In the genomic region with DNA sequence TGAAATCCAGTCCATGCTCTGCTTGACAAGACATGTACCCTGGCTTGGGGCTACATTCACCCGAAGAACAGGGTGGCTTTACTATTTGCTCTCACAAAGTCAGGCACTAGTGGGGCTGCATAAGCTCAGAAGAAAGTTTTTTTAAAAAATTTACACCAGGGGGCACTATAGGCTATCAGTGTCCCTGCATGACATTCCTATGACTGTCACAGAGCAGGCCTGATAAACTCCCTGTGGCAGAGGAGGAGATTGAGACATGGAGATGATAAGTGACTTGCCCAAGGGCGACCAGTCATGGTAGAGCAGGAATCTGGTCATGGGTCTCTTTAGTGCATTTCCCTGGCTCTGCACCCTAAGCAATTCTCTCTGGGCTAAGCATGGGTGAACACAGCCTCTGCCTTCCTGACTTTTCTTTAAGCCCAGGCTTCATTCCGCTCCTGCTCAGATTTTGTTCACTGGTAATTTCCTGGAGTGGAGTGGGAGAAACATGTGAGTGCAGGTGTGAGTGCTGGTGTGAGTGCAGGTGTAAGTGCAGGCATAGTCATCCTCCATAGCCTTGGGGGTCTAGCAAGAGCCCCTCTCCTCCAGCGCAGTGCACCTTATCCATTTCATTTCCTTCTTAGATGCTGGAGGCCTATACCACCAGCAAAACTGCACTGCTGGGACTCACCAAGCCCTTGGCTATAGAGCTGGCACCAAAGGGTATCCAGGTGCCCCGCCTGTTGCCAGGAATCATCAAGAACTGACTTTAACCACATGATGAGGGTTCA, we compare ENCODE assay signal across 8 cellular contexts.
DNase-seq lines count a peak whose midpoint lies in the region; ATAC-seq and TF ChIP-seq lines count a peak whose summit lies in the region.

No MANE protein-coding gene starts in this region.

- H3K27ac Mint-ChIP-seq in osteocyte (ENCODE audit: unreplicated experiment): no peak overlapping the region

- H3K9ac ChIP-seq in NT2/D1 (ENCODE audit: insufficient read length, low read depth): no peak overlapping the region

- TF ChIP-seq CTCF in GM13977 (IDR thresholded peaks at IDR 0.05; ENCODE audit: extremely low read depth, insufficient read depth, missing control alignments) (peak; percentile 33), osteocyte (IDR thresholded peaks at IDR 0.05) (peak; percentile 48)

- ATAC-seq in GM21723 (IDR thresholded peaks at IDR 0.05; ENCODE audit: unreplicated experiment) (no peak), HG02852 (IDR thresholded peaks at IDR 0.05; ENCODE audit: unreplicated experiment) (no peak)

- no peaks in the 10 kb centered on the region for H3K27me3 ChIP-seq in NT2/D1 (ENCODE audit: insufficient read depth, insufficient read length)

- peak; percentile 75 for DNase-seq in AG08396 (ENCODE audit: low spot score)
- peak; percentile 63 for DNase-seq in GM13977 (ENCODE audit: low spot score)
- DNase-seq in NT2/D1 (ENCODE audit: low read depth, low spot score): peak; percentile 15
- peak; percentile 24 for DNase-seq in epithelial cell of prostate (ENCODE audit: low read depth, low spot score)
- no peak for DNase-seq in osteocyte (ENCODE audit: extremely low spot score, unreplicated experiment)
- no peak for DNase-seq in activated gamma-delta T cell (lab: John Stamatoyannopoulos, UW)

- H3K9me3 ChIP-seq in NT2/D1 (ENCODE audit: insufficient read depth, low read length): no peaks in the 10 kb centered on the region

- H3K27ac ChIP-seq in epithelial cell of prostate: no peak overlapping the region

- H3K27me3 Mint-ChIP-seq in osteocyte (ENCODE audit: unreplicated experiment): peaks cover 5% of the 10 kb centered on the region

- no peaks in the 10 kb centered on the region for H3K36me3 Mint-ChIP-seq in osteocyte (ENCODE audit: unreplicated experiment)

- H3K4me3 Mint-ChIP-seq in osteocyte (ENCODE audit: unreplicated experiment): no peak overlapping the region

- H3K4me1 ChIP-seq in NT2/D1 (ENCODE audit: insufficient read depth, insufficient read length): peaks cover 4% of the 10 kb centered on the region

- no peak overlapping the region for H3K4me3 ChIP-seq in NT2/D1 (ENCODE audit: insufficient read length, low read depth)

- no peaks in the 10 kb centered on the region for H3K36me3 ChIP-seq in NT2/D1 (ENCODE audit: insufficient read depth, insufficient read length, low read length)

- H3K9me3 Mint-ChIP-seq in osteocyte (ENCODE audit: unreplicated experiment): no peaks in the 10 kb centered on the region

- in situ Hi-C loops in GM13977 (cut with MboI; ENCODE audit: low pct_unique_long_range_greater_than_20kb, low sequenced_read_pairs, unreplicated experiment): no loop called here

- no peaks in the 10 kb centered on the region for H3K4me1 Mint-ChIP-seq in osteocyte (ENCODE audit: unreplicated experiment)

Comparison
In these comparisons a context has a peak if more than half of its experiments do, and no peak if none do; other contexts are left out.
1. DNase-seq: peak in AG08396 (single experiment), GM13977 (single experiment), NT2/D1 (single experiment) and epithelial cell of prostate (single experiment); none in osteocyte (single experiment) and activated gamma-delta T cell (single experiment).